Comparison of ENCODE assay signal across 10 cellular contexts in the genomic region with DNA sequence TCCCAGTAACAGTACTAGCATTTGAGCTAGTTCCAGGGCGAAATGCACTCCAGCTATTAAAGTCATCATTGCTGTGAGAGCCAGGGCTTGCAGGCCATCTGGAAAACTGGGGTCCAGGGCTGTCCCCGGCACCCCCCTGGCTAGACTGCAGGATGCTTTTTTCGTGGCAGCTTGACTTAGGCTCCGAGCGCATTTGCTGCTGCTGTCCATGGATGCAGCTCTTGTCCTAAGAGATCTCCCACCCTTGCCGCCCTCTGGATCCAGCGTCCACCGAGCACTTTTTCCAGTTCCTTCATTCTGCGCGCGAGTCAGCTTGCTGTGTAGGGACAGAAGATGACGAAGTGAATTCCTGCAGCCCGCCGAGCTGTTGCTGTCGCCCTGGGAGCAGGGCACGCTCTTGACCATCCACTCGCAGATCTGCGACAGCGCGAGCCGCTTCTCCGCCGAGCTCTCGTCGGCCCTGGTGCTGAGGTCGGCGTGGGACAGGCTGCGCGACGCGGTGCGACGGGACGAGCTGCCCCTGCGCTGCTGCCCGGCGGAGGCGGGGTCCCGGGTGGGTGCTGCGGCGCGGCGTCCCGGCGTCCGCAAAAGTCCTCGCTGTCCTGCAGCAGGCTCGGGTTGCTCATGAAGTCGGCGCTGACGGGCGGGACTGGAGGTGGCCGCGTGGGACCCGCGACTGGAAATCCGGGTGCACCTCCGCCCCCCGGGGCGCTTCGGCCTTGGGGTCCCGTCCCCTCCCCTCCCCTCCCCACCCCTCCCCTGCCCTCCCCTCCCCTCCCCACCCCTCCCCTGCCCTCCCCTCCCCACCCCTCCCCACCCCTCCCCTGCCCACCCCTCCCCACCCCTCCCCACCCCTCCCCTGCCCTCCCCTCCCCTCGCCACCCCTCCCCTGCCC. TPM values are rescaled to one million over a fixed set of nuclear protein-coding genes. Genes with fewer than 3 reads are reported as not detected.
DNase-seq lines count a peak whose midpoint lies in the region; ATAC-seq and TF ChIP-seq lines count a peak whose summit lies in the region.
"Had no signal": no experiment of that assay in that cellular context is flagged by ENCODE, and none has a peak within 500 bp of the region (broad histone marks: within the 10 kb centered on the region; RNA-seq: fewer than 3 reads in every experiment).

No MANE protein-coding gene starts in this region.

- H3K4me1 ChIP-seq in HUES6 (ENCODE audit: control insufficient read depth, insufficient read depth, low read length), result no peaks in the 10 kb centered on the region
- peaks cover 3 to 8% (median 7%) of the 10 kb centered on the region in 4 donors for H3K4me1 ChIP-seq in esophagus muscularis mucosa
- no peaks in the 10 kb centered on the region for H3K4me1 ChIP-seq in osteoblast (ENCODE audit: insufficient read depth, low read length)

- TF ChIP-seq CTCF in esophagus muscularis mucosa (IDR thresholded peaks at IDR 0.05), result no peak
- TF ChIP-seq CTCF in osteoblast (IDR thresholded peaks at IDR 0.05; ENCODE audit: extremely low read depth, low read depth, low read length), result no peak

- H3K4me3 ChIP-seq in HUES6 (ENCODE audit: low read depth, low read length) (peak overlapping the region; percentile 67), esophagus muscularis mucosa (peak overlapping the region in 2 of 4 donors; percentile 6 to 37), osteoblast (ENCODE audit: insufficient read depth, low read length) (peak overlapping the region; percentile 30)

- H3K27me3 ChIP-seq in HUES6 (ENCODE audit: control insufficient read depth, insufficient read depth, low read length) (peaks cover 35% of the 10 kb centered on the region), esophagus muscularis mucosa (peaks cover 0 to 48% (median 17%) of the 10 kb centered on the region in 4 donors), osteoblast (ENCODE audit: insufficient read depth, low read length) (peaks cover 18% of the 10 kb centered on the region)

- TF ChIP-seq EP300 in esophagus muscularis mucosa (IDR thresholded peaks at IDR 0.05), result no peak

- intact Hi-C loops in esophagus muscularis mucosa (cut with DNase I), result no loop called here

- no peak for ATAC-seq in GM21390 (IDR thresholded peaks at IDR 0.05; ENCODE audit: unreplicated experiment)
- no peak for ATAC-seq in GM21576 (IDR thresholded peaks at IDR 0.05; ENCODE audit: unreplicated experiment)

- WGBS in esophagus muscularis mucosa, result 9% methylated on average over 34 of the region's 63 CpGs

- peak overlapping the region; percentile 39 for H3K4me2 ChIP-seq in osteoblast (ENCODE audit: insufficient read depth, low read length)

- no peak overlapping the region for H3K9ac ChIP-seq in HUES6 (ENCODE audit: low read length)

- no peaks in the 10 kb centered on the region for H3K79me2 ChIP-seq in osteoblast (ENCODE audit: insufficient read depth, low read length)

- no peak overlapping the region for H2AFZ ChIP-seq in osteoblast (ENCODE audit: low read length)

- H3K9me3 ChIP-seq in HUES6 (ENCODE audit: control insufficient read depth, insufficient read depth, low read depth, low read length) (no peaks in the 10 kb centered on the region), esophagus muscularis mucosa (no peaks in the 10 kb centered on the region), osteoblast (ENCODE audit: low read depth, low read length) (no peaks in the 10 kb centered on the region)

- H3K27ac ChIP-seq in HUES6 (ENCODE audit: low read depth, low read length), result no peak overlapping the region
- H3K27ac ChIP-seq in esophagus muscularis mucosa (replicated peaks in 1 of 4), result no peak overlapping the region
- H3K27ac ChIP-seq in osteoblast (ENCODE audit: low read depth, low read length), result no peak overlapping the region
- H3K27ac ChIP-seq: VCaP had no signal

- DNase-seq in DMS53 (lab: John Stamatoyannopoulos, UW) (peak; percentile 27), DMS53 treated with DMSO at 0.1 percent for 48 hours (lab: John Stamatoyannopoulos, UW; ENCODE audit: unreplicated experiment) (no peak), esophagus muscularis mucosa (ENCODE audit: extremely low spot score) (peak; percentile 74), osteoblast (ENCODE audit: insufficient read length, low spot score, missing footprints) (no peak), NCI-H1417 treated with DMSO at 0.1 percent for 48 hours (lab: John Stamatoyannopoulos, UW) (no peak)

- H3K36me3 ChIP-seq in HUES6 (ENCODE audit: control insufficient read depth, insufficient read depth, low read length), result no peaks in the 10 kb centered on the region
- no peaks in the 10 kb centered on the region for H3K36me3 ChIP-seq in esophagus muscularis mucosa
- H3K36me3 ChIP-seq in osteoblast (ENCODE audit: insufficient read depth, low read length), result no peaks in the 10 kb centered on the region

- TF ChIP-seq POLR2A in esophagus muscularis mucosa (IDR thresholded peaks at IDR 0.05; ENCODE audit: low read depth), result no peak

- no peaks in the 10 kb centered on the region for H4K20me1 ChIP-seq in osteoblast (ENCODE audit: insufficient read depth, low read length)

RNA-seq across cellular contexts. Expression of a gene that starts 30.6 kb away (rescaled TPM):
- not detected for total RNA-seq in esophagus muscularis mucosa
- not detected in 2 replicates for total RNA-seq in osteoblast
- total RNA-seq: frontal cortex had no signal

RNA-seq across cellular contexts. Expression of a gene that starts 47.0 kb away (rescaled TPM):
- total RNA-seq in esophagus muscularis mucosa (not detected), osteoblast (not detected in 2 replicates)
- total RNA-seq: frontal cortex had no signal

Comparison
In these comparisons a context has a peak if more than half of its experiments do, and no peak if none do; other contexts are left out.
1. DNase-seq: peak in DMS53 (single experiment) and esophagus muscularis mucosa (single experiment); none in DMS53 treated with DMSO at 0.1 percent for 48 hours (single experiment), osteoblast (single experiment) and NCI-H1417 treated with DMSO at 0.1 percent for 48 hours (single experiment).